ENCODE assay signal across 19 cellular contexts in genomic region chr12:85755760-85756159, GRCh38.
DNase-seq lines count a peak whose midpoint lies in the region; ATAC-seq, FAIRE-seq and TF ChIP-seq lines count a peak whose summit lies in the region.
"Had no signal": no experiment of that assay in that cellular context is flagged by ENCODE, and none has a peak within 500 bp of the region (broad histone marks: within the 10 kb centered on the region; RNA-seq: fewer than 3 reads in every experiment).

No MANE protein-coding gene starts in this region.

- no peak overlapping the region for H3K4me3 Mint-ChIP-seq in activated T-cell treated with anti-CD3 and anti-CD28 coated beads, Interleukin-2, amount 50 U/mL, for 24 hours
- H3K4me3 Mint-ChIP-seq: HFFc6 had no signal

- no peaks in the 10 kb centered on the region for H3K9me1 ChIP-seq in keratinocyte (ENCODE audit: control insufficient read depth, extremely low read depth, insufficient read depth, low read length)

- dilution Hi-C loops in keratinocyte (cut with MboI; ENCODE audit: extremely low pct_ligation_motif_present, low sequenced_read_pairs): no loop called here

- no peaks in the 10 kb centered on the region for H3K36me3 Mint-ChIP-seq in activated T-cell treated with anti-CD3 and anti-CD28 coated beads, Interleukin-2, amount 50 U/mL, for 24 hours (ENCODE audit: low read depth)

- no peaks in the 10 kb centered on the region for H3K27me3 Mint-ChIP-seq in activated T-cell treated with anti-CD3 and anti-CD28 coated beads, Interleukin-2, amount 50 U/mL, for 24 hours

- H3K4me1 Mint-ChIP-seq in activated T-cell treated with anti-CD3 and anti-CD28 coated beads, Interleukin-2, amount 50 U/mL, for 24 hours (ENCODE audit: low read depth): no peaks in the 10 kb centered on the region

- H3K9me3 Mint-ChIP-seq in activated T-cell treated with anti-CD3 and anti-CD28 coated beads, Interleukin-2, amount 50 U/mL, for 24 hours: peaks cover 15% of the 10 kb centered on the region

- H3K9me2 ChIP-seq in GM23248 (ENCODE audit: insufficient read depth): no peaks in the 10 kb centered on the region

- H3K79me2 ChIP-seq in GM23248 (ENCODE audit: insufficient read depth) (no peaks in the 10 kb centered on the region), keratinocyte (ENCODE audit: control insufficient read depth, insufficient read depth, low read length) (no peaks in the 10 kb centered on the region)

- H4K20me1 ChIP-seq in GM23248 (ENCODE audit: insufficient read depth): no peaks in the 10 kb centered on the region
- no peaks in the 10 kb centered on the region for H4K20me1 ChIP-seq in keratinocyte (ENCODE audit: control insufficient read depth, extremely low read depth, insufficient read depth, low read length)
- H4K20me1 ChIP-seq: BLaER1 treated with 17β-estradiol and CSF1 and Interleukin-3, amounts not matched to agents 10 nM and 100 nM had no signal

- H3K27ac ChIP-seq in GM23248 (no peak overlapping the region), epithelial cell of prostate (peak overlapping the region; percentile 52), keratinocyte (ENCODE audit: control insufficient read depth, insufficient read depth, low read length) (peak overlapping the region; percentile 50)
- H3K27ac ChIP-seq: BLaER1 treated with 17β-estradiol and CSF1 and Interleukin-3, amounts not matched to agents 10 nM and 100 nM; KMS-11; SJCRH30 had no signal

- no peak overlapping the region for H3K27ac Mint-ChIP-seq in activated T-cell treated with anti-CD3 and anti-CD28 coated beads, Interleukin-2, amount 50 U/mL, for 24 hours
- H3K27ac Mint-ChIP-seq: HFFc6 had no signal

- no peak overlapping the region for H2AFZ ChIP-seq in GM23248
- no peak overlapping the region for H2AFZ ChIP-seq in keratinocyte (ENCODE audit: control insufficient read depth, low read length)

- no peak for ATAC-seq in left lobe of liver

- H3K27me3 ChIP-seq in GM23248 (replicated peaks; ENCODE audit: insufficient read depth): no peaks in the 10 kb centered on the region
- H3K27me3 ChIP-seq in keratinocyte (ENCODE audit: control insufficient read depth, extremely low read depth, insufficient read depth, low read length): no peaks in the 10 kb centered on the region
- H3K27me3 ChIP-seq: BLaER1 treated with 17β-estradiol and CSF1 and Interleukin-3, amounts not matched to agents 10 nM and 100 nM; SJCRH30 had no signal

- DNase-seq in GM23248 (peak; percentile 45), RKO (ENCODE audit: low spot score) (peak; percentile 7), epithelial cell of prostate (ENCODE audit: low read depth, low spot score) (peak; percentile 37), keratinocyte (ENCODE audit: low read depth, low spot score) (peak; percentile 9), dermis blood vessel endothelial cell (no peak), left lobe of liver (ENCODE audit: low spot score) (no peak), HTR-8/SVneo (ENCODE audit: insufficient read length, low spot score) (no peak)
- DNase-seq in activated T-cell treated with anti-CD3 and anti-CD28 coated beads, Interleukin-2, amount 50 U/mL, for 24 hours: no peak
- DNase-seq: DMS 273 treated with DMSO at 0.1 percent for 48 hours, HFFc6, MM.1S, NCI-H1105, NCI-H187, NCI-H446, NCI-H774, SJCRH30 had no signal

- H3K4me3 ChIP-seq in GM23248 (no peak overlapping the region), keratinocyte (ENCODE audit: control insufficient read depth in 2 of 3, extremely low read depth in 1 of 3, insufficient read depth in 2 of 3, low read depth in 1 of 3, low read length in 3 of 3) (no peak overlapping the region)
- H3K4me3 ChIP-seq: BLaER1 treated with 17β-estradiol and CSF1 and Interleukin-3, amounts not matched to agents 10 nM and 100 nM; SJCRH30 had no signal

- in situ Hi-C loops in GM23248 (cut with MboI): no loop called here

- H3K9me3 ChIP-seq in GM23248 (ENCODE audit: low read depth) (no peaks in the 10 kb centered on the region), keratinocyte (ENCODE audit: control insufficient read depth, low read depth, low read length) (no peaks in the 10 kb centered on the region)
- H3K9me3 ChIP-seq: SJCRH30 had no signal

- H3K9ac ChIP-seq in GM23248 (no peak overlapping the region), keratinocyte (ENCODE audit: control insufficient read depth, extremely low read depth, insufficient read depth, low read length) (no peak overlapping the region)
- H3K9ac ChIP-seq: BLaER1 treated with 17β-estradiol and CSF1 and Interleukin-3, amounts not matched to agents 10 nM and 100 nM; KMS-11 had no signal

- FAIRE-seq in keratinocyte (lab: Jason Lieb, UNC): peak; percentile 79
- FAIRE-seq in HTR-8/SVneo (lab: Jason Lieb, UNC): no peak
- FAIRE-seq: GM18507 had no signal

- H3K4me2 ChIP-seq in GM23248 (ENCODE audit: unreplicated experiment) (no peak overlapping the region), keratinocyte (ENCODE audit: control insufficient read depth, extremely low read depth, insufficient read depth, low read depth, low read length) (no peak overlapping the region)
- H3K4me2 ChIP-seq: BLaER1 treated with 17β-estradiol and CSF1 and Interleukin-3, amounts not matched to agents 10 nM and 100 nM; KMS-11 had no signal

- no peaks in the 10 kb centered on the region for H3K36me3 ChIP-seq in GM23248 (ENCODE audit: low read depth)
- no peaks in the 10 kb centered on the region for H3K36me3 ChIP-seq in keratinocyte (ENCODE audit: control insufficient read depth in 2 of 2, extremely low read depth in 1 of 2, insufficient read depth in 2 of 2, low read length in 2 of 2)
- H3K36me3 ChIP-seq: BLaER1 treated with 17β-estradiol and CSF1 and Interleukin-3, amounts not matched to agents 10 nM and 100 nM; SJCRH30 had no signal

- peak; percentile 54 to 64 (median 62) for TF ChIP-seq CTCF in keratinocyte (optimal IDR thresholded peaks at IDR 0.05 in 1 of 3, IDR thresholded peaks at IDR 0.05 in 1 of 3, conservative IDR thresholded peaks at IDR 0.05 in 1 of 3; ENCODE audit: extremely low read depth in 1 of 3, insufficient read depth in 2 of 3, low read length in 3 of 3)

- no peaks in the 10 kb centered on the region for H3F3A ChIP-seq in GM23248 (ENCODE audit: insufficient read depth)

- no peaks in the 10 kb centered on the region for H3K4me1 ChIP-seq in GM23248 (ENCODE audit: insufficient read depth)
- H3K4me1 ChIP-seq in keratinocyte (ENCODE audit: control insufficient read depth, extremely low read depth, insufficient read depth, low read length): peaks cover 13% of the 10 kb centered on the region
- H3K4me1 ChIP-seq: BLaER1 treated with 17β-estradiol and CSF1 and Interleukin-3, amounts not matched to agents 10 nM and 100 nM; SJCRH30 had no signal

Comparison
In these comparisons a context has a peak if more than half of its experiments do, and no peak if none do; other contexts are left out.
1. DNase-seq: peak in GM23248 (single experiment), RKO (single experiment), epithelial cell of prostate (single experiment) and keratinocyte (single experiment); none in dermis blood vessel endothelial cell (single experiment), left lobe of liver (single experiment), activated T-cell treated with anti-CD3 and anti-CD28 coated beads, Interleukin-2, amount 50 U/mL, for 24 hours (single experiment) and HTR-8/SVneo (single experiment).